23 cellular contexts compared by ENCODE assay signal in the genomic region with DNA sequence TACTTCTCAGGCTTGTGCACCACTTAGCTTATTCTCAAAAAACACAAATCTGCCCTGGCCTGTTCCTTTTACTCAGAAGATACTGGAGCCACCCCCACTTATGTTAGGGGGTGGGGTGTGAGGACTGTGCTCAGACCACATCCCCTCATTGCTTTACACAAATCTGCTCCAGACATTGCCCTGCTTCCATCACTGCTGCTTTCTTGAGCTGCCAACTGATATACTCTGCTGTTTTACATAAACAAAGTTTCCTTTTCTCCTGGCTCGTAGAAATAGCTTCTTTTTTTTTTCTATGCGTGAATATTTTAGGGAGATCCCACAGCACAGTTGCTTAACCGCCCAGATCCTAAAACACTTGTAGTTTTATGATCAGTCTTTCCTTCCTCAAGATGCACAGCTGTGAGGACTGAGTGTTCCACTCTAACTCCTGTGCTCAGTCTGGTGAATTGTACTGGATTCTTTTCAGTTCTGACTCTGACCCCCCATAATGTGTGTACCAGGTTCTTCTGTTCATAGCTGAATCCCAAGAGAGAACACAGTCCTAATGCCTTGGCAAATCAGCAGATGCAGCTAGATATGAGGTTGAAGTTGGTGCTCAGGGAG.
DNase-seq lines count a peak whose midpoint lies in the region; ATAC-seq, FAIRE-seq and TF ChIP-seq lines count a peak whose summit lies in the region.
"Had no signal": no experiment of that assay in that cellular context is flagged by ENCODE, and none has a peak within 500 bp of the region (broad histone marks: within the 10 kb centered on the region; RNA-seq: fewer than 3 reads in every experiment).

No MANE protein-coding gene starts in this region.

- H2AFZ ChIP-seq in GM23338 (peak overlapping the region; percentile 84), GM12878 (ENCODE audit: control insufficient read depth, low read depth, low read length) (no peak overlapping the region)
- H2AFZ ChIP-seq: GM23248 had no signal

- no peak overlapping the region for H3K27ac Mint-ChIP-seq in GM23338
- H3K27ac Mint-ChIP-seq in activated CD4-positive, alpha-beta T cell treated with anti-CD3 and anti-CD28 coated beads, Interleukin-2, amount 10 ng/mL, durations not matched to agents 7 days and 5 days, result no peak overlapping the region
- H3K27ac Mint-ChIP-seq: CD14-positive monocyte; CD8-positive, alpha-beta memory T cell had no signal

- H3K4me3 Mint-ChIP-seq in GM23338, result no peak overlapping the region
- H3K4me3 Mint-ChIP-seq in activated CD4-positive, alpha-beta T cell treated with anti-CD3 and anti-CD28 coated beads, Interleukin-2, amount 10 ng/mL, durations not matched to agents 7 days and 5 days, result no peak overlapping the region
- H3K4me3 Mint-ChIP-seq: CD14-positive monocyte; CD8-positive, alpha-beta memory T cell had no signal

- H3K4me1 ChIP-seq in GM23338 (ENCODE audit: insufficient read depth) (no peaks in the 10 kb centered on the region), GM12878 (ENCODE audit: control insufficient read depth, insufficient read depth, low read length) (no peaks in the 10 kb centered on the region)
- H3K4me1 ChIP-seq: Peyer's patch had no signal

- TF ChIP-seq CTCF in GM23338 (conservative IDR thresholded peaks at IDR 0.05; ENCODE audit: low read depth in 2 of 2), result no peak
- no peak for TF ChIP-seq CTCF in GM12878 (IDR thresholded peaks at IDR 0.05 in 2 of 3, conservative IDR thresholded peaks at IDR 0.05 in 1 of 3; ENCODE audit: control insufficient read depth in 2 of 3, extremely low read depth in 1 of 3, insufficient read depth in 1 of 3, low read depth in 3 of 3, low read length in 3 of 3)

- H3K27me3 ChIP-seq in GM23338 (ENCODE audit: insufficient read depth) (no peaks in the 10 kb centered on the region), GM12878 (replicated peaks in 1 of 2; ENCODE audit: control insufficient read depth in 2 of 2, insufficient read depth in 2 of 2, low read length in 1 of 2) (no peaks in the 10 kb centered on the region)
- H3K27me3 ChIP-seq: BE2C, MG63, Peyer's patch had no signal

- H3K4me3 ChIP-seq in GM23338, result no peak overlapping the region
- H3K4me3 ChIP-seq in GM12878, result no peak overlapping the region
- H3K4me3 ChIP-seq in skeletal muscle cell (ENCODE audit: low read depth, low read length), result no peak overlapping the region
- H3K4me3 ChIP-seq: GM23248, MG63, Peyer's patch, SK-N-MC had no signal

- WGBS in GM12878 (ENCODE audit: insufficient coverage, insufficient replicate concordance, low lambda C conversion rate, missing lambda C conversion rate), result 32% methylated on average over 3 of the region's 3 CpGs

- peaks cover 6% of the 10 kb centered on the region for H3K4me1 Mint-ChIP-seq in GM23338
- no peaks in the 10 kb centered on the region for H3K4me1 Mint-ChIP-seq in activated CD4-positive, alpha-beta T cell treated with anti-CD3 and anti-CD28 coated beads, Interleukin-2, amount 10 ng/mL, durations not matched to agents 7 days and 5 days
- H3K4me1 Mint-ChIP-seq: CD14-positive monocyte; CD8-positive, alpha-beta memory T cell had no signal

- no peaks in the 10 kb centered on the region for H3K9me2 ChIP-seq in GM23338 (ENCODE audit: insufficient read depth)

- ATAC-seq in GM23338, result no peak
- peak; percentile 34 for ATAC-seq in GM12878
- ATAC-seq in GM18519 (IDR thresholded peaks at IDR 0.05; ENCODE audit: low FRiP score, unreplicated experiment), result no peak

- peak overlapping the region; percentile 30; the same call in 1 of the 2 replicates for H3K4me2 ChIP-seq in GM23338
- no peak overlapping the region for H3K4me2 ChIP-seq in GM12878 (ENCODE audit: control insufficient read depth, insufficient read depth)

- TF ChIP-seq RAD21 in GM12878 (IDR thresholded peaks at IDR 0.05; ENCODE audit: insufficient read depth, low read depth, low read length), result no peak

- no peaks in the 10 kb centered on the region for H3K9me3 Mint-ChIP-seq in GM23338
- H3K9me3 Mint-ChIP-seq in activated CD4-positive, alpha-beta T cell treated with anti-CD3 and anti-CD28 coated beads, Interleukin-2, amount 10 ng/mL, durations not matched to agents 7 days and 5 days, result no peaks in the 10 kb centered on the region

- H3K27ac ChIP-seq in GM23338 (ENCODE audit: low read depth) (no peak overlapping the region; the same call in 1 of the 2 replicates), GM12878 (ENCODE audit: control insufficient read depth, insufficient read depth) (no peak overlapping the region)
- H3K27ac ChIP-seq: GM23248, Peyer's patch, SK-N-MC had no signal

- no peaks in the 10 kb centered on the region; the same call in 2 of the 3 replicates for H3K36me3 Mint-ChIP-seq in GM23338 (ENCODE audit: low read depth)
- no peaks in the 10 kb centered on the region for H3K36me3 Mint-ChIP-seq in activated CD4-positive, alpha-beta T cell treated with anti-CD3 and anti-CD28 coated beads, Interleukin-2, amount 10 ng/mL, durations not matched to agents 7 days and 5 days (ENCODE audit: low read depth)
- H3K36me3 Mint-ChIP-seq: CD14-positive monocyte; CD8-positive, alpha-beta memory T cell had no signal

- H4K20me1 ChIP-seq in GM23338 (replicated peaks; ENCODE audit: insufficient read depth) (no peaks in the 10 kb centered on the region), GM12878 (ENCODE audit: control insufficient read depth, insufficient read depth) (no peaks in the 10 kb centered on the region)

- SMC1A ChIA-PET in GM12878 (lab: Charles Lee; ENCODE audit: uncharacterized antibody, unreplicated experiment), result interaction anchor here (0.8 to 1.4 kb wide), 3 partner anchors 10 to 106 kb away, joined by 3 to 4 read pairs (median 4); no protein-coding TSS in a partner anchor

- H3F3A ChIP-seq in GM23338 (replicated peaks; ENCODE audit: low read depth), result no peaks in the 10 kb centered on the region

- no peak overlapping the region for H3K9ac ChIP-seq in GM12878 (ENCODE audit: control insufficient read depth, insufficient read depth, low read length)
- H3K9ac ChIP-seq: GM23248 had no signal

- H3K27me3 Mint-ChIP-seq in GM23338 (ENCODE audit: insufficient read depth, low read depth, poor library complexity), result no peaks in the 10 kb centered on the region
- no peaks in the 10 kb centered on the region for H3K27me3 Mint-ChIP-seq in activated CD4-positive, alpha-beta T cell treated with anti-CD3 and anti-CD28 coated beads, Interleukin-2, amount 10 ng/mL, durations not matched to agents 7 days and 5 days
- H3K27me3 Mint-ChIP-seq: CD8-positive, alpha-beta memory T cell had no signal

- no peaks in the 10 kb centered on the region for H3K79me2 ChIP-seq in GM23338 (replicated peaks; ENCODE audit: insufficient read depth)
- H3K79me2 ChIP-seq in GM12878 (ENCODE audit: control insufficient read depth, insufficient read depth, low read length), result no peaks in the 10 kb centered on the region

- in situ Hi-C loops in GM12878 (cut with MboI), result no loop called here

- TF ChIP-seq POLR2A in GM12878 (IDR thresholded peaks at IDR 0.05; ENCODE audit: low read depth, low read length), result no peak

- FAIRE-seq in GM12878 (lab: Jason Lieb, UNC), result no peak

- RAD21 ChIA-PET in GM12878 (lab: Charles Lee; ENCODE audit: unreplicated experiment), result interaction anchor here (1.1 to 2.2 kb wide), 2 partner anchors 9 to 50 kb away, joined by 3 to 7 read pairs; no protein-coding TSS in a partner anchor

- POLR2A ChIA-PET in GM12878 (lab: Charles Lee), result no interaction called here
- POLR2A ChIA-PET in activated CD4-positive, alpha-beta T cell treated with anti-CD3 and anti-CD28 coated beads, Interleukin-2, amount 10 ng/mL, durations not matched to agents 7 days and 5 days (lab: Charles Lee), result no interaction called here

- CTCF ChIA-PET in GM12878 (lab: Yijun Ruan, JAX), result interaction anchor here (1.2 to 2.2 kb wide), 2 partner anchors 51 to 101 kb away, joined by 4 to 7 read pairs; no protein-coding TSS in a partner anchor
- CTCF ChIA-PET in activated CD4-positive, alpha-beta T cell treated with anti-CD3 and anti-CD28 coated beads, Interleukin-2, amount 10 ng/mL, durations not matched to agents 7 days and 5 days (lab: Charles Lee), result no interaction called here

- intact Hi-C loops in GM12878 (cut with micrococcal nuclease; ENCODE audit: unreplicated experiment), result no loop called here

- no peak for TF ChIP-seq EP300 in GM12878 (IDR thresholded peaks at IDR 0.05; ENCODE audit: borderline replicate concordance in 1 of 2, control insufficient read depth in 1 of 2, low read depth in 2 of 2, low read length in 2 of 2)

- DNase-seq in GM23338 (ENCODE audit: low spot score) (peak; percentile 8), GM12878 (ENCODE audit: low read depth, low spot score) (no peak), iPS-NIHi7 (ENCODE audit: extremely low spot score) (peak; percentile 10), skeletal muscle cell (ENCODE audit: low read depth) (peak; percentile 13)
- DNase-seq in stimulated activated CD4-positive, alpha-beta T cell treated with anti-CD3 and anti-CD28 coated beads, Interleukin-12 subunit alpha, Interleukin-12 subunit beta, amount 100 ng/mL, for 4 hours, result no peak
- no peak for DNase-seq in activated CD4-positive, alpha-beta T cell treated with anti-CD3 and anti-CD28 coated beads, Interleukin-2, amount 10 ng/mL, durations not matched to agents 7 days and 5 days
- DNase-seq: 8988T; ACHN; BE2C; CD8-positive, alpha-beta memory T cell; DMS79 treated with DMSO at 0.1 percent for 48 hours; GM23248; HCEC 1CT; KG1; MG63; NCI-H2029; NCI-H446 treated with DMSO at 0.1 percent for 48 hours; NCI-H526; Peyer's patch; SIG-M5 had no signal

- no peaks in the 10 kb centered on the region for H3K9me3 ChIP-seq in GM12878 (replicated peaks; ENCODE audit: control insufficient read depth, insufficient read depth, low read length)
- H3K9me3 ChIP-seq: BE2C, MG63, Peyer's patch had no signal

- H3K36me3 ChIP-seq in GM23338 (ENCODE audit: insufficient read depth) (no peaks in the 10 kb centered on the region), GM12878 (ENCODE audit: control insufficient read depth in 2 of 2, insufficient read depth in 2 of 2, low read length in 1 of 2) (no peaks in the 10 kb centered on the region)
- H3K36me3 ChIP-seq: BE2C, MG63, Peyer's patch had no signal

- BruUV-seq in GM12878 (replicated peaks; lab: Mats Ljungman, UMichigan), result no TSS peak

TF ChIP-seq in GM23338, 12 proteins besides CTCF, POLR2A, EP300 and RAD21:
- TF ChIP-seq EZH2 (IDR thresholded peaks at IDR 0.05; ENCODE audit: low read depth, unreplicated experiment), result no peak

TF ChIP-seq in GM12878, 131 proteins besides CTCF, POLR2A, EP300 and RAD21 (continues in another document):
- TF ChIP-seq SUPT20H (IDR thresholded peaks at IDR 0.05; ENCODE audit: borderline replicate concordance, control insufficient read depth, low read depth, low read length) (no peak), CEBPB (IDR thresholded peaks at IDR 0.05; ENCODE audit: borderline replicate concordance in 1 of 2, low read depth in 2 of 2, low read length in 2 of 2) (no peak)
- TF ChIP-seq, protein P1, sequence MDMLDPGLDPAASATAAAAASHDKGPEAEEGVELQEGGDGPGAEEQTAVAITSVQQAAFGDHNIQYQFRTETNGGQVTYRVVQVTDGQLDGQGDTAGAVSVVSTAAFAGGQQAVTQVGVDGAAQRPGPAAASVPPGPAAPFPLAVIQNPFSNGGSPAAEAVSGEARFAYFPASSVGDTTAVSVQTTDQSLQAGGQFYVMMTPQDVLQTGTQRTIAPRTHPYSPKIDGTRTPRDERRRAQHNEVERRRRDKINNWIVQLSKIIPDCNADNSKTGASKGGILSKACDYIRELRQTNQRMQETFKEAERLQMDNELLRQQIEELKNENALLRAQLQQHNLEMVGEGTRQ (IDR thresholded peaks at IDR 0.05; ENCODE audit: borderline replicate concordance, low read depth, low read length), result no peak

Comparison
In these comparisons a context has a peak if more than half of its experiments do, and no peak if none do; other contexts are left out.
1. DNase-seq: peak in GM23338 (single experiment), iPS-NIHi7 (single experiment) and skeletal muscle cell (single experiment); none in GM12878 (single experiment), stimulated activated CD4-positive, alpha-beta T cell treated with anti-CD3 and anti-CD28 coated beads, Interleukin-12 subunit alpha, Interleukin-12 subunit beta, amount 100 ng/mL, for 4 hours (single experiment) and activated CD4-positive, alpha-beta T cell treated with anti-CD3 and anti-CD28 coated beads, Interleukin-2, amount 10 ng/mL, durations not matched to agents 7 days and 5 days (single experiment).